In the genomic region with DNA sequence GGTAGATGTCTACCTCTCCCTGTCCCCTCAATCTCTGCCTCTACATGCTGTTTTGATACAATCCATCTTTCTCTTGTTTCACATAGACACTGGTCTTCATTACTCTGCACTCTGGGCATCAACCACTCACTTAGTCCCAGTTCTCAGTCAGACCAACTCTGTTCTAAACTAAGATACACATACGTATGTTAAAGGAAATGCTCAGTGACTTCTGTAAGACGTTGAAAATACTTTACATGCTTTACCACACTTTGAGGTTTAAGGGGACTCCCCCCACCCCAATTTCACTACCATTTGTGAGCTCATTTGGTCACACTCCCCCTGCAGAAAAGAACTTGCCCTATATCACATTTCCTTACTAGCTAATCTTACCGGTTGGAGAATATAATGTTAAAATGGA, we compare ENCODE assay signal across 29 cellular contexts.
"Had no signal": no experiment of that assay in that cellular context is flagged by ENCODE, and none has a peak within 500 bp of the region (broad histone marks: within the 10 kb centered on the region; RNA-seq: fewer than 3 reads in every experiment).

No MANE protein-coding gene starts in this region.

- H3K27me3 Mint-ChIP-seq: progenitor cell of endocrine pancreas; stimulated activated memory B cell treated with anti-CD40 and anti-IgM and Interleukin-4, amounts not matched to agents 10 μg/mL and 1 μg/mL and 100 μg/mL, for 72 hours had no signal

- H3K27ac Mint-ChIP-seq: immature natural killer cell; mesothelial cell of epicardium; naive B cell; natural killer cell; nephron progenitor cell; neural progenitor cell; progenitor cell of endocrine pancreas; stimulated activated memory B cell treated with anti-CD40 and anti-IgM and Interleukin-4, amounts not matched to agents 10 μg/mL and 1 μg/mL and 100 μg/mL, for 72 hours had no signal

- H3K4me1 ChIP-seq: left ventricle myocardium inferior, neural progenitor cell, right atrium auricular region, right lobe of liver, suprapubic skin, tibial artery, upper lobe of right lung, uterus had no signal

- H3K4me3 ChIP-seq: left ventricle myocardium inferior, lung, neural progenitor cell, ovary, right atrium auricular region, right lobe of liver, smooth muscle cell, suprapubic skin, thoracic aorta, tibial artery, upper lobe of right lung, uterus had no signal

- H3K27ac ChIP-seq: left ventricle myocardium inferior, neural progenitor cell, neutrophil, ovary, right atrium auricular region, right lobe of liver, suprapubic skin, thoracic aorta, tibial artery, upper lobe of right lung, uterus had no signal

- H3K36me3 Mint-ChIP-seq: immature natural killer cell; mesothelial cell of epicardium; naive B cell; natural killer cell; neural progenitor cell; stimulated activated memory B cell treated with anti-CD40 and anti-IgM and Interleukin-4, amounts not matched to agents 10 μg/mL and 1 μg/mL and 100 μg/mL, for 72 hours had no signal

- H3K4me1 Mint-ChIP-seq: immature natural killer cell; naive B cell; natural killer cell; nephron progenitor cell; neural progenitor cell; stimulated activated memory B cell treated with anti-CD40 and anti-IgM and Interleukin-4, amounts not matched to agents 10 μg/mL and 1 μg/mL and 100 μg/mL, for 72 hours had no signal

- ATAC-seq: natural killer cell; right lobe of liver; stimulated activated memory B cell treated with anti-CD40 and anti-IgM and Interleukin-4, amounts not matched to agents 10 μg/mL and 1 μg/mL and 100 μg/mL, for 72 hours; upper lobe of right lung had no signal

- H3K4me3 Mint-ChIP-seq: immature natural killer cell; mesothelial cell of epicardium; naive B cell; natural killer cell; nephron progenitor cell; neural progenitor cell; stimulated activated memory B cell treated with anti-CD40 and anti-IgM and Interleukin-4, amounts not matched to agents 10 μg/mL and 1 μg/mL and 100 μg/mL, for 72 hours had no signal

- H3K9me3 Mint-ChIP-seq: nephron progenitor cell; neural progenitor cell; stimulated activated memory B cell treated with anti-CD40 and anti-IgM and Interleukin-4, amounts not matched to agents 10 μg/mL and 1 μg/mL and 100 μg/mL, for 72 hours had no signal

- DNase-seq: hypothalamus; immature natural killer cell; left ventricle myocardium inferior; mesendoderm; naive B cell; natural killer cell; nephron progenitor cell; ovary; right lobe of liver; stimulated activated CD4-positive, alpha-beta T cell treated with anti-CD3 and anti-CD28 coated beads, Interleukin-1b, Interleukin-23, amount 100 ng/mL, for 48 hours; stimulated activated CD4-positive, alpha-beta T cell treated with anti-CD3 and anti-CD28 coated beads, Interleukin-2, amount 100 ng/mL, for 48 hours; stimulated activated CD4-positive, alpha-beta T cell treated with anti-CD3 and anti-CD28 coated beads, Interleukin-4, amount 100 ng/mL, for 4 hours; stimulated activated CD8-positive, alpha-beta memory T cell treated with anti-CD3 and anti-CD28 coated beads, Interleukin-4, amount 100 ng/mL, for 48 hours; stimulated activated naive CD4-positive, alpha-beta T cell treated with Interleukin-2 at 50 U/mL for 16 hours; tibial artery; trophoblast cell; upper lobe of right lung; uterus had no signal

- H3K27me3 ChIP-seq: neural progenitor cell, neutrophil, ovary, right atrium auricular region, right lobe of liver, suprapubic skin, tibial artery, upper lobe of right lung, uterus had no signal

- FAIRE-seq: islet of Langerhans had no signal

- H3K9me3 ChIP-seq: left ventricle myocardium inferior, neutrophil, ovary, right atrium auricular region, right lobe of liver, suprapubic skin, thoracic aorta, tibial artery, upper lobe of right lung, uterus had no signal

- H3K36me3 ChIP-seq: left ventricle myocardium inferior, neural progenitor cell, neutrophil, ovary, right atrium auricular region, right lobe of liver, suprapubic skin, thoracic aorta, tibial artery, upper lobe of right lung, uterus had no signal
